1 cellular context compared by ENCODE assay signal in the genomic region with DNA sequence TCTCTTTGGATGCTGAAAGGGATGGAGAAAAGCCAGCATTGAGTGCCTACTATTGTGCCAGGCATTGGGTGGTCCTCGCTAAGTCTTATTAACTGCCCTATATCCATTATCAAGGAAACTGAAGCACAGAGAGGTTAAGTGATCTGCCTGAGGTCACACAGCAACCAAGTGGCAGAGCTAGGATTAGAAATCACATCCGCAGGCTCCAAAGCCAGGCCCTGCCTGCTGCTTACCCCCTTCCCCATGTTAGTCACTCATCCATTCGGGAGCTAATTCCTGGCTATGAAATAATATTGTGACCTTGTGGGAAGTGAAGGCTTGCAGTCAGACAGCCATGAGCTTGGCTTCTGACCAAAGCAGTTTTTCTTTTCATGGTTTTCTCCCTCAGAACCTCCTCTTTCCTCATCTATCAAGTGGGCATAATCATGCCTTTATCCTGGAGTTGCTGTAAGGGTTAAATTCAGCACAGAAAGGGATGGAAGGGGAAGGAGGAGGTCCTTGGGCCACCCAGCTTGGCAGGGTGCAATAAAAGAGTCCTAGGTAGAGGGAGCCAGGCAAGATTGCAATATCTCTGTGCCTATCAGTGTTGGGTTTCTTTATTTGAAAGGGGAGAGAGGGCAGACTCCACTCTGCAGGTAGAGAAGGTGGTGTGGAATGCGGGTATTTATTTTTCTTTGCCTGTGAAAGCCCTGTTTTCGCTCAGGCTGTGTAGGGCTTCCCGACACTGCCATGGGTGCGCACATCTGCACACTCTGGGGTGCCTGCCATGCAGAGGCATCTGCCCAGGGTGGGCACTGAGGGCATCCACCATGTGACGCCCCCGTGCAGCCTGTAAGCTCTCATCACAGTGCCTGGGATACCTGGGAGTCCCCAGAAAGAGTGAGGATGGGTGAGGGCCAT.
TF ChIP-seq lines count a peak whose summit lies in the region.

No MANE protein-coding gene starts in this region.

TF ChIP-seq in K562, 482 proteins besides CTCF, POLR2A, EP300 and RAD21 (continued from another document):
- TF ChIP-seq, protein P1, sequence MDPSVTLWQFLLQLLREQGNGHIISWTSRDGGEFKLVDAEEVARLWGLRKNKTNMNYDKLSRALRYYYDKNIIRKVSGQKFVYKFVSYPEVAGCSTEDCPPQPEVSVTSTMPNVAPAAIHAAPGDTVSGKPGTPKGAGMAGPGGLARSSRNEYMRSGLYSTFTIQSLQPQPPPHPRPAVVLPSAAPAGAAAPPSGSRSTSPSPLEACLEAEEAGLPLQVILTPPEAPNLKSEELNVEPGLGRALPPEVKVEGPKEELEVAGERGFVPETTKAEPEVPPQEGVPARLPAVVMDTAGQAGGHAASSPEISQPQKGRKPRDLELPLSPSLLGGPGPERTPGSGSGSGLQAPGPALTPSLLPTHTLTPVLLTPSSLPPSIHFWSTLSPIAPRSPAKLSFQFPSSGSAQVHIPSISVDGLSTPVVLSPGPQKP (CRISPR knock-in tag; IDR thresholded peaks at IDR 0.05): no peak
- TF ChIP-seq ZNF197 (CRISPR knock-in tag; IDR thresholded peaks at IDR 0.05; ENCODE audit: low read depth): no peak
- peak; percentile 27; the same call in 1 of the 2 replicates for TF ChIP-seq CBX1 (IDR thresholded peaks at IDR 0.05; ENCODE audit: low read depth)
- peak; percentile 71 for TF ChIP-seq SMARCA5 (IDR thresholded peaks at IDR 0.05)
- TF ChIP-seq, protein P2, sequence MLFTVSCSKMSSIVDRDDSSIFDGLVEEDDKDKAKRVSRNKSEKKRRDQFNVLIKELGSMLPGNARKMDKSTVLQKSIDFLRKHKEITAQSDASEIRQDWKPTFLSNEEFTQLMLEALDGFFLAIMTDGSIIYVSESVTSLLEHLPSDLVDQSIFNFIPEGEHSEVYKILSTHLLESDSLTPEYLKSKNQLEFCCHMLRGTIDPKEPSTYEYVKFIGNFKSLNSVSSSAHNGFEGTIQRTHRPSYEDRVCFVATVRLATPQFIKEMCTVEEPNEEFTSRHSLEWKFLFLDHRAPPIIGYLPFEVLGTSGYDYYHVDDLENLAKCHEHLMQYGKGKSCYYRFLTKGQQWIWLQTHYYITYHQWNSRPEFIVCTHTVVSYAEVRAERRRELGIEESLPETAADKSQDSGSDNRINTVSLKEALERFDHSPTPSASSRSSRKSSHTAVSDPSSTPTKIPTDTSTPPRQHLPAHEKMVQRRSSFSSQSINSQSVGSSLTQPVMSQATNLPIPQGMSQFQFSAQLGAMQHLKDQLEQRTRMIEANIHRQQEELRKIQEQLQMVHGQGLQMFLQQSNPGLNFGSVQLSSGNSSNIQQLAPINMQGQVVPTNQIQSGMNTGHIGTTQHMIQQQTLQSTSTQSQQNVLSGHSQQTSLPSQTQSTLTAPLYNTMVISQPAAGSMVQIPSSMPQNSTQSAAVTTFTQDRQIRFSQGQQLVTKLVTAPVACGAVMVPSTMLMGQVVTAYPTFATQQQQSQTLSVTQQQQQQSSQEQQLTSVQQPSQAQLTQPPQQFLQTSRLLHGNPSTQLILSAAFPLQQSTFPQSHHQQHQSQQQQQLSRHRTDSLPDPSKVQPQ (CRISPR knock-in tag; IDR thresholded peaks at IDR 0.05; ENCODE audit: borderline replicate concordance): no peak
- TF ChIP-seq CREBBP (IDR thresholded peaks at IDR 0.05; ENCODE audit: low read depth, low read length): no peak
- TF ChIP-seq PTBP1 (IDR thresholded peaks at IDR 0.05; ENCODE audit: low read depth, low read length): 0 out of 2 replicates have a peak, but pooled peaks have one; percentile 41
- no peak for TF ChIP-seq SIX5 (IDR thresholded peaks at IDR 0.05; ENCODE audit: borderline replicate concordance in 1 of 2, insufficient read depth in 1 of 2, low read depth in 1 of 2, low read length in 2 of 2)
- TF ChIP-seq ADNP (tag; IDR thresholded peaks at IDR 0.05): peak; percentile 59; the same call in 1 of the 2 replicates
- TF ChIP-seq RCOR1 (IDR thresholded peaks at IDR 0.05; ENCODE audit: borderline replicate concordance in 1 of 2, low read depth in 2 of 2, low read length in 2 of 2): 0 out of 4 replicates have a peak, but pooled peaks of 1 of the 2 experiments have one; percentile 14
